In the genomic region with DNA sequence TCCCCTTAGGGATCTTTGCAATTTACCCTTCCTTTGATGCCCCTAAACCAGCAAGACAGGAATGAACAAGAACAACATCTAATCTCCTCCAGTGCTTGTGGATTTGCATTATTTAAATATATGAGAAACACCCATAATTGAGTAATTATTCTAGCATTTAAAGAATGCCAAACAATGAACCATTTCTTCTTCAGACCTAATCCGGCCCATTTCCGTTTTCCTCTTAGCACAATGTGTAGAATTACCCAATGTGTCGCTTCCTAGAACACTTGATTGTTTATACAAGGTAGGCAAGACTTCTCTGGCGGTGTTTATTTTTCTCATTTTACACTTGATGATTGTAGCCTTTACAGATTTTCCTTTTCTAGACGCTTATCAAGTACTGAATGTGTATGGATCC, we compare ENCODE assay signal across 11 cellular contexts. TPM values are rescaled to one million over a fixed set of nuclear protein-coding genes. Genes with fewer than 3 reads are reported as not detected.
DNase-seq lines count a peak whose midpoint lies in the region; ATAC-seq and TF ChIP-seq lines count a peak whose summit lies in the region.
"Had no signal": no experiment of that assay in that cellular context is flagged by ENCODE, and none has a peak within 500 bp of the region (broad histone marks: within the 10 kb centered on the region; RNA-seq: fewer than 3 reads in every experiment).

No MANE protein-coding gene starts in this region.

- H3K27me3 Mint-ChIP-seq in Calu3 (ENCODE audit: unreplicated experiment) (no peaks in the 10 kb centered on the region), natural killer cell (ENCODE audit: low read depth in 2 of 2) (peaks cover 3 to 14% of the 10 kb centered on the region in 2 donors)

- no TSS peak for BruUV-seq in Calu3 (replicated peaks; lab: Mats Ljungman, UMichigan)

- no peaks in the 10 kb centered on the region for H3K36me3 ChIP-seq in brain microvascular endothelial cell (replicated peaks)

- peaks cover 32% of the 10 kb centered on the region for H3K4me1 Mint-ChIP-seq in Calu3 (ENCODE audit: low read depth, unreplicated experiment)
- H3K4me1 Mint-ChIP-seq in natural killer cell = peaks cover 10 to 14% of the 10 kb centered on the region in 2 donors

- DNase-seq in Calu3 (no peak), KBM-7 (peak; percentile 40), brain microvascular endothelial cell (no peak), natural killer cell (no peak), NCI-H1694 treated with DMSO at 0.1 percent for 48 hours (lab: John Stamatoyannopoulos, UW) (no peak), medulla oblongata (ENCODE audit: extremely low spot score) (no peak), NCI-H1930 (lab: John Stamatoyannopoulos, UW) (no peak), AG08396 (ENCODE audit: low spot score) (no peak)
- DNase-seq: activated CD4-positive, CD25-positive, alpha-beta regulatory T cell; NCI-H774; right cardiac atrium had no signal

- ATAC-seq in natural killer cell = no peak

- CTCF ChIA-PET in Calu3 (lab: Charles Lee) = no interaction called here

- H3K27me3 ChIP-seq in brain microvascular endothelial cell (replicated peaks) = no peaks in the 10 kb centered on the region

- intact Hi-C loops in Calu3 (cut with micrococcal nuclease; ENCODE audit: unreplicated experiment) (no loop called here), natural killer cell (cut with micrococcal nuclease) (no loop called here)

- H3K36me3 Mint-ChIP-seq in Calu3 (ENCODE audit: insufficient read depth, unreplicated experiment) (peaks cover 15% of the 10 kb centered on the region), natural killer cell (no peaks in the 10 kb centered on the region)

- H3K4me3 Mint-ChIP-seq in Calu3 (ENCODE audit: low read depth, unreplicated experiment) = peak overlapping the region; percentile 44
- no peak overlapping the region for H3K4me3 Mint-ChIP-seq in natural killer cell

- peak overlapping the region; percentile 69 for H3K27ac Mint-ChIP-seq in Calu3 (ENCODE audit: unreplicated experiment)
- H3K27ac Mint-ChIP-seq in natural killer cell = peak overlapping the region; percentile 64 to 66

- H3K27ac ChIP-seq in brain microvascular endothelial cell = peak overlapping the region; percentile 58

- no peak overlapping the region for H3K4me3 ChIP-seq in brain microvascular endothelial cell (ENCODE audit: low read depth, low read length)

- TF ChIP-seq CTCF in Calu3 (IDR thresholded peaks at IDR 0.05; ENCODE audit: unreplicated experiment) (no peak), brain microvascular endothelial cell (IDR thresholded peaks at IDR 0.05; ENCODE audit: low read depth, low read length, missing control alignments) (no peak), natural killer cell (IDR thresholded peaks at IDR 0.05) (no peak)

- in situ Hi-C loops in KBM-7 (cut with MboI; ENCODE audit: low pct_unique_long_range_greater_than_20kb, low sequenced_read_pairs) (no loop called here), brain microvascular endothelial cell (cut with HindIII; ENCODE audit: low pct_ligation_motif_present, low sequenced_read_pairs) (no loop called here)

- no peaks in the 10 kb centered on the region for H3K9me3 Mint-ChIP-seq in Calu3 (ENCODE audit: low read depth, unreplicated experiment)
- H3K9me3 Mint-ChIP-seq in natural killer cell = no peaks in the 10 kb centered on the region

RNA-seq across cellular contexts. Expression of a gene that starts 43.5 kb away (rescaled TPM):
- total RNA-seq in Calu3 (2022) (0.38 and 0.39 TPM in 2 replicates), natural killer cell (not detected)
